Comparison of ENCODE assay signal across 1 cellular context in the genomic region with DNA sequence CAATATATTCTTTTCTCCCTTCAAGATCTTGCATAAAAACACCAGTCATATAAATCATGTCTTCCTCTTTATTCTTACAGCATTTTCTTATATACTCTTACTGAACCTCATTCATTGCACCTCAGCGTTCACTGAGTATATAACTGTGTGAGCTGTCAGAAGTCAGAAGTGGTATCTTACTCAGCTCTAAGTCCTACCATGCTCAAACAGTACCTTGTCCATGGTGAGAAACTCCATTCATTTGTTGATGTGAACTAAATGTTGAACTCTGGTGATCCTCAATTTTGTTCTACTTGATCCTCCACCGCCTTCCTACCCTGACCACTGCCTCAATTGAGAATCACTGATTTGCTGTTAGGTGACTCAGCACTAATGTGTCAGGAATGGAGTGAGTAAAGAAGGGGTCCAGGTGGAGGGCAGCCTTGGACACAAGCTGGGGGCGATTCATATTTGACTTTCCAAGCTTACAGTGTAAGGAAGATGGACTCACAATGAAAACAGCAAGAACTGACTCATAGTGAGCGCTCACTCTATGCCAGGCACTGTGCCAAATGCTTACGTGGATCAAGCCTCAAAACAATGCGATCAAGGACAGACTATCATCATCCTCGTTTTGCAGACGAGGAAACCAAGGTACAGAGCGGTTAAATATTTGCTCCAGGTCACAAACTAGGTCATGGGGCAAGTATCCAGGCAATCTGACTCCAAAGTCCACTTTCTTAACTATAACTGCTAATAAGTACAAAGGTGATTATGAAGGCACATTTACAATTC.
TF ChIP-seq lines count a peak whose summit lies in the region.

No MANE protein-coding gene starts in this region.

TF ChIP-seq in liver, 16 proteins besides CTCF, POLR2A, EP300 and RAD21 (continued from another document):
- TF ChIP-seq, protein P1, sequence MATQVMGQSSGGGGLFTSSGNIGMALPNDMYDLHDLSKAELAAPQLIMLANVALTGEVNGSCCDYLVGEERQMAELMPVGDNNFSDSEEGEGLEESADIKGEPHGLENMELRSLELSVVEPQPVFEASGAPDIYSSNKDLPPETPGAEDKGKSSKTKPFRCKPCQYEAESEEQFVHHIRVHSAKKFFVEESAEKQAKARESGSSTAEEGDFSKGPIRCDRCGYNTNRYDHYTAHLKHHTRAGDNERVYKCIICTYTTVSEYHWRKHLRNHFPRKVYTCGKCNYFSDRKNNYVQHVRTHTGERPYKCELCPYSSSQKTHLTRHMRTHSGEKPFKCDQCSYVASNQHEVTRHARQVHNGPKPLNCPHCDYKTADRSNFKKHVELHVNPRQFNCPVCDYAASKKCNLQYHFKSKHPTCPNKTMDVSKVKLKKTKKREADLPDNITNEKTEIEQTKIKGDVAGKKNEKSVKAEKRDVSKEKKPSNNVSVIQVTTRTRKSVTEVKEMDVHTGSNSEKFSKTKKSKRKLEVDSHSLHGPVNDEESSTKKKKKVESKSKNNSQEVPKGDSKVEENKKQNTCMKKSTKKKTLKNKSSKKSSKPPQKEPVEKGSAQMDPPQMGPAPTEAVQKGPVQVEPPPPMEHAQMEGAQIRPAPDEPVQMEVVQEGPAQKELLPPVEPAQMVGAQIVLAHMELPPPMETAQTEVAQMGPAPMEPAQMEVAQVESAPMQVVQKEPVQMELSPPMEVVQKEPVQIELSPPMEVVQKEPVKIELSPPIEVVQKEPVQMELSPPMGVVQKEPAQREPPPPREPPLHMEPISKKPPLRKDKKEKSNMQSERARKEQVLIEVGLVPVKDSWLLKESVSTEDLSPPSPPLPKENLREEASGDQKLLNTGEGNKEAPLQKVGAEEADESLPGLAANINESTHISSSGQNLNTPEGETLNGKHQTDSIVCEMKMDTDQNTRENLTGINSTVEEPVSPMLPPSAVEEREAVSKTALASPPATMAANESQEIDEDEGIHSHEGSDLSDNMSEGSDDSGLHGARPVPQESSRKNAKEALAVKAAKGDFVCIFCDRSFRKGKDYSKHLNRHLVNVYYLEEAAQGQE (IDR thresholded peaks at IDR 0.05) = peak; percentile 84
- TF ChIP-seq, protein P2, sequence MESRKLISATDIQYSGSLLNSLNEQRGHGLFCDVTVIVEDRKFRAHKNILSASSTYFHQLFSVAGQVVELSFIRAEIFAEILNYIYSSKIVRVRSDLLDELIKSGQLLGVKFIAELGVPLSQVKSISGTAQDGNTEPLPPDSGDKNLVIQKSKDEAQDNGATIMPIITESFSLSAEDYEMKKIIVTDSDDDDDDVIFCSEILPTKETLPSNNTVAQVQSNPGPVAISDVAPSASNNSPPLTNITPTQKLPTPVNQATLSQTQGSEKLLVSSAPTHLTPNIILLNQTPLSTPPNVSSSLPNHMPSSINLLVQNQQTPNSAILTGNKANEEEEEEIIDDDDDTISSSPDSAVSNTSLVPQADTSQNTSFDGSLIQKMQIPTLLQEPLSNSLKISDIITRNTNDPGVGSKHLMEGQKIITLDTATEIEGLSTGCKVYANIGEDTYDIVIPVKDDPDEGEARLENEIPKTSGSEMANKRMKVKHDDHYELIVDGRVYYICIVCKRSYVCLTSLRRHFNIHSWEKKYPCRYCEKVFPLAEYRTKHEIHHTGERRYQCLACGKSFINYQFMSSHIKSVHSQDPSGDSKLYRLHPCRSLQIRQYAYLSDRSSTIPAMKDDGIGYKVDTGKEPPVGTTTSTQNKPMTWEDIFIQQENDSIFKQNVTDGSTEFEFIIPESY (IDR thresholded peaks at IDR 0.05) = peak; percentile 83
- peak; percentile 96 to 99 for TF ChIP-seq RXRA (IDR thresholded peaks at IDR 0.05)
- no peak for TF ChIP-seq TAF1 (conservative IDR thresholded peaks at IDR 0.05)
- TF ChIP-seq, protein P3, sequence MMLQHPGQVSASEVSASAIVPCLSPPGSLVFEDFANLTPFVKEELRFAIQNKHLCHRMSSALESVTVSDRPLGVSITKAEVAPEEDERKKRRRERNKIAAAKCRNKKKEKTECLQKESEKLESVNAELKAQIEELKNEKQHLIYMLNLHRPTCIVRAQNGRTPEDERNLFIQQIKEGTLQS (IDR thresholded peaks at IDR 0.05) = peak; percentile 74
- TF ChIP-seq HNF4A (conservative IDR thresholded peaks at IDR 0.05) = peak; percentile 99 to 100
- TF ChIP-seq FOXA1 (IDR thresholded peaks at IDR 0.05) = peak; percentile 63
